Comparison of ENCODE assay signal across 29 cellular contexts in genomic region chr2:8646731-8647461, GRCh38.
"Had no signal": no experiment of that assay in that cellular context is flagged by ENCODE, and none has a peak within 500 bp of the region (broad histone marks: within the 10 kb centered on the region; RNA-seq: fewer than 3 reads in every experiment).

No MANE protein-coding gene starts in this region.

- H3K9ac ChIP-seq: parathyroid adenoma had no signal

- H3K79me2 ChIP-seq: hepatocyte had no signal

- H3K4me2 ChIP-seq: hepatocyte had no signal

- H3K9me3 ChIP-seq: gastroesophageal sphincter, heart left ventricle, prostate gland, right atrium auricular region, suprapubic skin, transverse colon, vagina had no signal

- DNase-seq: central memory CD4-positive, alpha-beta T cell; effector CD8-positive, alpha-beta T cell; endodermal cell; foreskin fibroblast; heart left ventricle; left cardiac atrium; naive B cell; nephron progenitor cell; occipital lobe; small intestine; stimulated activated CD4-positive, alpha-beta T cell treated with anti-CD3 and anti-CD28 coated beads, Interleukin-12 subunit alpha, Interleukin-12 subunit beta, amount 100 ng/mL, for 4 hours; stimulated activated CD4-positive, alpha-beta T cell treated with anti-CD3 and anti-CD28 coated beads, Interleukin-1b, Interleukin-23, amount 100 ng/mL, for 48 hours; stimulated activated CD4-positive, alpha-beta T cell treated with anti-CD3 and anti-CD28 coated beads, Interleukin-4, amount 100 ng/mL, for 1 hour; stimulated activated CD8-positive, alpha-beta memory T cell treated with anti-CD3 and anti-CD28 coated beads, Interleukin-4, amount 100 ng/mL, for 48 hours; stimulated activated naive CD4-positive, alpha-beta T cell; stimulated activated naive CD8-positive, alpha-beta T cell treated with anti-CD3 and anti-CD28 coated beads, Interleukin-15, amount 100 ng/mL, for 72 hours; transverse colon had no signal

- H3K4me3 ChIP-seq: gastroesophageal sphincter, heart left ventricle, hepatocyte, left lung, lung, prostate gland, right atrium auricular region, suprapubic skin, transverse colon, vagina had no signal

- H3K27me3 ChIP-seq: gastroesophageal sphincter, heart left ventricle, hepatocyte, left lung, right atrium auricular region, suprapubic skin, transverse colon, vagina had no signal

- ATAC-seq: esophagus mucosa; gastroesophageal sphincter; heart left ventricle; left cardiac atrium; left lung; stimulated activated naive CD8-positive, alpha-beta T cell treated with anti-CD3 and anti-CD28 coated beads, Interleukin-15, amount 100 ng/mL, for 72 hours had no signal

- H3K4me1 ChIP-seq: prostate gland, transverse colon had no signal

- H3K36me3 ChIP-seq: gastroesophageal sphincter, heart left ventricle, left lung, prostate gland, right atrium auricular region, suprapubic skin, transverse colon, vagina had no signal

- FAIRE-seq: colon, small intestine had no signal

- H2AFZ ChIP-seq: hepatocyte, parathyroid adenoma had no signal

- H3K27ac ChIP-seq: epithelial cell of prostate, gastroesophageal sphincter, heart left ventricle, hepatocyte, left lung, parathyroid adenoma, prostate gland, right atrium auricular region, suprapubic skin, transverse colon, vagina had no signal
